Comparison of ENCODE assay signal across 8 cellular contexts in genomic region chr3:143970773-143971366, GRCh38. TPM values are rescaled to one million over a fixed set of nuclear protein-coding genes. Genes with fewer than 3 reads are reported as not detected.
A peak's percentile ranks its signal among the peaks of the same experiment; 100 is the strongest.
DNase-seq lines count a peak whose midpoint lies in the region; ATAC-seq and TF ChIP-seq lines count a peak whose summit lies in the region.

No MANE protein-coding gene starts in this region.

- no peak for TF ChIP-seq CTCF in astrocyte of the spinal cord (IDR thresholded peaks at IDR 0.05; ENCODE audit: low read depth, low read length)

- peak overlapping the region; percentile 79 for H3K4me3 ChIP-seq in astrocyte of the spinal cord (ENCODE audit: low read depth, low read length)
- H3K4me3 ChIP-seq in iPS-15b (ENCODE audit: low read depth, low read length): peak overlapping the region; percentile 91
- H3K4me3 ChIP-seq in skeletal muscle satellite cell (ENCODE audit: low read length): peak overlapping the region; percentile 79

- H3K27ac Mint-ChIP-seq in IgD-negative memory B cell: peak overlapping the region; percentile 97 to 99 (median 99)

- H3K36me3 Mint-ChIP-seq in IgD-negative memory B cell: no peaks in the 10 kb centered on the region

- H3K9me3 ChIP-seq in iPS-15b (ENCODE audit: control insufficient read depth, insufficient read depth, low read length) (no peaks in the 10 kb centered on the region), skeletal muscle satellite cell (replicated peaks; ENCODE audit: low read length) (no peaks in the 10 kb centered on the region)

- H3K4me1 ChIP-seq in iPS-15b (ENCODE audit: control insufficient read depth, insufficient read depth, low read length) (peaks cover 4% of the 10 kb centered on the region), skeletal muscle satellite cell (ENCODE audit: control insufficient read depth, insufficient read depth, low read length) (peaks cover 2% of the 10 kb centered on the region)

- peak overlapping the region; percentile 61 for H3K9ac ChIP-seq in iPS-15b (ENCODE audit: low read depth, low read length)
- H3K9ac ChIP-seq in skeletal muscle satellite cell (ENCODE audit: low read depth, low read length): peak overlapping the region; percentile 94

- ATAC-seq in GM21528 (IDR thresholded peaks at IDR 0.05; ENCODE audit: low FRiP score, unreplicated experiment): peak; percentile 25

- H3K27me3 Mint-ChIP-seq in IgD-negative memory B cell: peaks cover 4% of the 10 kb centered on the region

- no peaks in the 10 kb centered on the region for H3K9me3 Mint-ChIP-seq in IgD-negative memory B cell

- peak overlapping the region; percentile 93 to 99 (median 97) for H3K4me3 Mint-ChIP-seq in IgD-negative memory B cell

- H3K36me3 ChIP-seq in iPS-15b (ENCODE audit: control insufficient read depth, insufficient read depth, low read length): no peaks in the 10 kb centered on the region
- no peaks in the 10 kb centered on the region for H3K36me3 ChIP-seq in skeletal muscle satellite cell (ENCODE audit: insufficient read depth, low read length)

- H3K4me1 Mint-ChIP-seq in IgD-negative memory B cell: peaks cover 8 to 21% (median 19%) of the 10 kb centered on the region in 3 donors

- peak; percentile 32 for DNase-seq in DMS79 (lab: John Stamatoyannopoulos, UW)
- DNase-seq in T-helper 22 cell (ENCODE audit: low read depth): peak; percentile 44
- DNase-seq in astrocyte of the spinal cord (ENCODE audit: low read depth, low spot score): no peak
- DNase-seq in EL: no peak

- peak overlapping the region; percentile 87 for H3K4me2 ChIP-seq in skeletal muscle satellite cell (ENCODE audit: low read length)

- in situ Hi-C loops in astrocyte of the spinal cord (cut with HindIII; ENCODE audit: low sequenced_read_pairs): no loop called here

- H3K27me3 ChIP-seq in iPS-15b (ENCODE audit: control insufficient read depth, insufficient read depth, low read length) (no peaks in the 10 kb centered on the region), skeletal muscle satellite cell (ENCODE audit: control insufficient read depth, insufficient read depth, low read length) (no peaks in the 10 kb centered on the region)

RNA-seq across cellular contexts. Expression of gene DIPK2A, which starts 0.8 kb away (rescaled TPM):
- polyA plus RNA-seq in IgD-negative memory B cell: 22.2 TPM
- 53.5 and 73.6 TPM in 2 replicates for total RNA-seq in skeletal muscle satellite cell (2012; rRNA removed)

Comparison
In these comparisons a context has a peak if more than half of its experiments do, and no peak if none do; other contexts are left out.
1. DNase-seq: peak in DMS79 (single experiment) and T-helper 22 cell (single experiment); none in astrocyte of the spinal cord (single experiment) and EL (single experiment).
2. Peak in every context shown above with its lines, with median percentiles within 50 percentile points of each other: H3K4me3 ChIP-seq.